ENCODE assay signal across 1 cellular context in genomic region chr6:47520282-47520681, GRCh38.
TF ChIP-seq lines count a peak whose summit lies in the region.

No MANE protein-coding gene starts in this region.

TF ChIP-seq in GM23338, 12 proteins besides CTCF, POLR2A, EP300 and RAD21 (continued from another document):
- TF ChIP-seq EZH2 (IDR thresholded peaks at IDR 0.05; ENCODE audit: low read depth, unreplicated experiment) (no peak), ZNF114 (CRISPR knock-in tag; IDR thresholded peaks at IDR 0.05) (no peak), REST (IDR thresholded peaks at IDR 0.05; ENCODE audit: unreplicated experiment) (no peak)
